In the genomic region with DNA sequence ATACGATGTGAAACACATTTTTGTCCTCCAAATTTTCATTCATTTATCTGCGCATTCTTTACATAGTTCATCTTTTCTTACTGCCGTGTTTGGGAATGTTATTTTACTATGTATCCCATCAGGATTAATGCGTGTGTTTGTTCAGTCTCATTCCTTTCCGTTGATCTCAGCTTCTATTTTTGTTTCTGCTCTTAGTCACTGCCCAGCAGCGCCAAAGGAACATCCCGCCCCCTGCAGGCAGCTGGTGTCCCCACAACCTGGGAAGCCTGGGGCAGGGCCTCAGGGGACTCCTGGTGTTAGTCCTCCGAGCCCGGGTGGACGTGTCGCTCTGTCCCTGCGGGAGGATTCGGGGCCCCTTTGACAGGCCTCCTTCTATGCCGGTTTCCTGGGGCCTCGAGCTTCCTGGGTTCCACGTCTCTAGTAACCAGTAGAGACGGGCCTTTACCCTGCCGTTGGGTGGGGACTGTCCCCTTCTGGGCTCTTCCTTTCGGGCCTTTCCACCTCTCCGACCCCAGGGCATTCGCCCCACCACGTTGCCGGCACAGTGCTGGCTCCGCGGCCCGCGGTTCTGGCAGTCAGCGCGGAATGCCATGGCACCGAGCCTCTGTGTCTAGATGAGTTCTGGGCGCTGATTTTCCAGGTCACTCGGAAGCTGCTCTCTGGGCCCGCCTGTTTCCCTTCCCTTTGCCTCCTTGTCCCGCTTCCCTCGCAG, we compare ENCODE assay signal across 8 cellular contexts. TPM values are rescaled to one million over a fixed set of nuclear protein-coding genes. Genes with fewer than 3 reads are reported as not detected.
A peak's percentile ranks its signal among the peaks of the same experiment; 100 is the strongest.
DNase-seq lines count a peak whose midpoint lies in the region; ATAC-seq and TF ChIP-seq lines count a peak whose summit lies in the region.

No MANE protein-coding gene starts in this region.

- H3K27ac ChIP-seq in Panc1 (ENCODE audit: low read length) = peak overlapping the region; percentile 95

- TSS peak; percentile 99 for BruUV-seq in Panc1 (replicated peaks; lab: Mats Ljungman, UMichigan)

- H3K27ac Mint-ChIP-seq in activated T-helper 1 cell treated with anti-CD3 and anti-CD28 coated beads, Interleukin-12 subunit alpha, Interleukin-12 subunit beta, Interleukin-2, Interleukin-4 antibody, amounts not matched to agents 30 ng/mL and 10 ng/mL and 1 ng/mL, durations not matched to agents 14 hours and 24 hours and 36 hours = peak overlapping the region; percentile 99
- H3K27ac Mint-ChIP-seq in naive B cell = peak overlapping the region; percentile 98 to 100 (median 99)
- H3K27ac Mint-ChIP-seq in stimulated activated memory B cell treated with anti-CD40 and anti-IgM and Interleukin-4, amounts not matched to agents 10 μg/mL and 1 μg/mL and 100 μg/mL, for 72 hours = peak overlapping the region; percentile 98

- DNase-seq in DMS53 (lab: John Stamatoyannopoulos, UW) (peak; percentile 98), KG1 (lab: John Stamatoyannopoulos, UW) (peak; percentile 82), Panc1 (ENCODE audit: low read depth, low spot score) (peak; percentile 100), fibroblast of gingiva (ENCODE audit: low read depth) (peak; percentile 97), naive B cell (peak; percentile 79)
- DNase-seq in activated T-helper 1 cell treated with anti-CD3 and anti-CD28 coated beads, Interleukin-12 subunit alpha, Interleukin-12 subunit beta, Interleukin-2, Interleukin-4 antibody, amounts not matched to agents 30 ng/mL and 10 ng/mL and 1 ng/mL, durations not matched to agents 14 hours and 24 hours and 36 hours (ENCODE audit: low spot score) = peak; percentile 80

- H3K4me1 ChIP-seq in Panc1 (ENCODE audit: control insufficient read depth, insufficient read depth, low read length) = peaks cover 27% of the 10 kb centered on the region

- peak; percentile 99 for TF ChIP-seq CTCF in Panc1 (IDR thresholded peaks at IDR 0.05)

- H3K27me3 ChIP-seq in Panc1 (ENCODE audit: control insufficient read depth, insufficient read depth, low read length) = no peaks in the 10 kb centered on the region

- no peaks in the 10 kb centered on the region for H3K9me3 Mint-ChIP-seq in activated T-helper 1 cell treated with anti-CD3 and anti-CD28 coated beads, Interleukin-12 subunit alpha, Interleukin-12 subunit beta, Interleukin-2, Interleukin-4 antibody, amounts not matched to agents 30 ng/mL and 10 ng/mL and 1 ng/mL, durations not matched to agents 14 hours and 24 hours and 36 hours
- H3K9me3 Mint-ChIP-seq in naive B cell = peaks cover 0 to 6% (median 0%) of the 10 kb centered on the region in 7 donors
- H3K9me3 Mint-ChIP-seq in stimulated activated memory B cell treated with anti-CD40 and anti-IgM and Interleukin-4, amounts not matched to agents 10 μg/mL and 1 μg/mL and 100 μg/mL, for 72 hours = peaks cover 8% of the 10 kb centered on the region

- peaks cover 44% of the 10 kb centered on the region for H3K4me1 Mint-ChIP-seq in activated T-helper 1 cell treated with anti-CD3 and anti-CD28 coated beads, Interleukin-12 subunit alpha, Interleukin-12 subunit beta, Interleukin-2, Interleukin-4 antibody, amounts not matched to agents 30 ng/mL and 10 ng/mL and 1 ng/mL, durations not matched to agents 14 hours and 24 hours and 36 hours (ENCODE audit: low read depth)
- peaks cover 60 to 88% (median 69%) of the 10 kb centered on the region in 3 donors for H3K4me1 Mint-ChIP-seq in naive B cell
- peaks cover 75% of the 10 kb centered on the region for H3K4me1 Mint-ChIP-seq in stimulated activated memory B cell treated with anti-CD40 and anti-IgM and Interleukin-4, amounts not matched to agents 10 μg/mL and 1 μg/mL and 100 μg/mL, for 72 hours

- H3K4me3 Mint-ChIP-seq in activated T-helper 1 cell treated with anti-CD3 and anti-CD28 coated beads, Interleukin-12 subunit alpha, Interleukin-12 subunit beta, Interleukin-2, Interleukin-4 antibody, amounts not matched to agents 30 ng/mL and 10 ng/mL and 1 ng/mL, durations not matched to agents 14 hours and 24 hours and 36 hours = peak overlapping the region; percentile 89
- peak overlapping the region; percentile 85 to 98 (median 94) for H3K4me3 Mint-ChIP-seq in naive B cell
- H3K4me3 Mint-ChIP-seq in stimulated activated memory B cell treated with anti-CD40 and anti-IgM and Interleukin-4, amounts not matched to agents 10 μg/mL and 1 μg/mL and 100 μg/mL, for 72 hours = peak overlapping the region; percentile 84

- peak overlapping the region; percentile 50 to 76 for H3K4me3 ChIP-seq in Panc1 (ENCODE audit: low read depth in 2 of 2, low read length in 2 of 2)

- H3K9me3 ChIP-seq in Panc1 (ENCODE audit: control insufficient read depth, insufficient read depth, low read depth, low read length) = no peaks in the 10 kb centered on the region

- CTCF ChIA-PET in Panc1 (lab: Charles Lee) = interaction anchor here (0.5 to 1.9 kb wide), 13 partner anchors 14 to 644 kb away, joined by 3 to 4 read pairs (median 3); no protein-coding TSS in a partner anchor

- no peaks in the 10 kb centered on the region for H3K36me3 Mint-ChIP-seq in activated T-helper 1 cell treated with anti-CD3 and anti-CD28 coated beads, Interleukin-12 subunit alpha, Interleukin-12 subunit beta, Interleukin-2, Interleukin-4 antibody, amounts not matched to agents 30 ng/mL and 10 ng/mL and 1 ng/mL, durations not matched to agents 14 hours and 24 hours and 36 hours (ENCODE audit: low read depth)
- H3K36me3 Mint-ChIP-seq in naive B cell = peaks cover 0 to 8% of the 10 kb centered on the region in 2 donors
- peaks cover 12% of the 10 kb centered on the region for H3K36me3 Mint-ChIP-seq in stimulated activated memory B cell treated with anti-CD40 and anti-IgM and Interleukin-4, amounts not matched to agents 10 μg/mL and 1 μg/mL and 100 μg/mL, for 72 hours

- H3K36me3 ChIP-seq in Panc1 (ENCODE audit: control insufficient read depth, insufficient read depth, low read length) = no peaks in the 10 kb centered on the region

- intact Hi-C loops in Panc1 (cut with micrococcal nuclease; ENCODE audit: unreplicated experiment) = loop anchor here (5.0 to 10.0 kb wide), 3 partner anchors 49 to 712 kb away; partner anchors contain the start of gene SWAP70
- intact Hi-C loops in activated T-helper 1 cell treated with anti-CD3 and anti-CD28 coated beads, Interleukin-12 subunit alpha, Interleukin-12 subunit beta, Interleukin-2, Interleukin-4 antibody, amounts not matched to agents 30 ng/mL and 10 ng/mL and 1 ng/mL, durations not matched to agents 14 hours and 24 hours and 36 hours (cut with micrococcal nuclease) = loop anchor here (1.0 to 10.0 kb wide), 11 partner anchors 12 to 1628 kb away; partner anchors contain the start of genes ADM, EIF3F, NRIP3 and RNF141

- peaks cover 1% of the 10 kb centered on the region for H3K27me3 Mint-ChIP-seq in activated T-helper 1 cell treated with anti-CD3 and anti-CD28 coated beads, Interleukin-12 subunit alpha, Interleukin-12 subunit beta, Interleukin-2, Interleukin-4 antibody, amounts not matched to agents 30 ng/mL and 10 ng/mL and 1 ng/mL, durations not matched to agents 14 hours and 24 hours and 36 hours (ENCODE audit: insufficient read depth)
- no peaks in the 10 kb centered on the region for H3K27me3 Mint-ChIP-seq in naive B cell
- H3K27me3 Mint-ChIP-seq in stimulated activated memory B cell treated with anti-CD40 and anti-IgM and Interleukin-4, amounts not matched to agents 10 μg/mL and 1 μg/mL and 100 μg/mL, for 72 hours = no peaks in the 10 kb centered on the region

- in situ Hi-C loops in Panc1 (cut with HindIII; ENCODE audit: low pct_unique_long_range_greater_than_20kb, low sequenced_read_pairs) = no loop called here

- peak; percentile 41 for ATAC-seq in GM21576 (IDR thresholded peaks at IDR 0.05; ENCODE audit: unreplicated experiment)
- peak; percentile 86 for ATAC-seq in Panc1
- ATAC-seq in naive B cell (ENCODE audit: low read depth in 2 of 2) = peak; percentile 18 to 24
- ATAC-seq in stimulated activated memory B cell treated with anti-CD40 and anti-IgM and Interleukin-4, amounts not matched to agents 10 μg/mL and 1 μg/mL and 100 μg/mL, for 72 hours = peak; percentile 62

- POLR2A ChIA-PET in Panc1 (lab: Charles Lee) = interaction anchor here (0.6 to 1.1 kb wide), 6 partner anchors 12 to 691 kb away, joined by 3 to 5 read pairs (median 3); partner anchors contain the start of gene WEE1

RNA-seq across cellular contexts. Expression of gene WEE1, which starts 39.8 kb away (rescaled TPM):
- 67.9 TPM for total RNA-seq in Panc1 (2021; ENCODE audit: unreplicated experiment)
- 25.1 TPM for polyA plus RNA-seq in Panc1 (2012; ENCODE audit: insufficient read length)
- 51.4 and 54.2 TPM in 2 replicates for total RNA-seq in activated T-helper 1 cell treated with anti-CD3 and anti-CD28 coated beads, Interleukin-12 subunit alpha, Interleukin-12 subunit beta, Interleukin-2, Interleukin-4 antibody, amounts not matched to agents 30 ng/mL and 10 ng/mL and 1 ng/mL, durations not matched to agents 14 hours and 24 hours and 36 hours
- 10 to 100 TPM in 5 of 6 donors, 1 to 10 TPM in 1; 9.6 to 20.6 (median 16.2) TPM for polyA plus RNA-seq in naive B cell (ENCODE audit: low read depth in 6 of 6)

RNA-seq across cellular contexts. Expression of gene SWAP70, which starts 50.6 kb away (rescaled TPM):
- total RNA-seq in Panc1 (2021; ENCODE audit: unreplicated experiment) = 96.0 TPM
- 88.3 TPM for polyA plus RNA-seq in Panc1 (2012; ENCODE audit: insufficient read length)
- 6.3 and 8.5 TPM in 2 replicates for total RNA-seq in activated T-helper 1 cell treated with anti-CD3 and anti-CD28 coated beads, Interleukin-12 subunit alpha, Interleukin-12 subunit beta, Interleukin-2, Interleukin-4 antibody, amounts not matched to agents 30 ng/mL and 10 ng/mL and 1 ng/mL, durations not matched to agents 14 hours and 24 hours and 36 hours
- 100 to 1,000 TPM; 239 to 378 (median 304) TPM for polyA plus RNA-seq in naive B cell (ENCODE audit: low read depth in 6 of 6)

Comparison
In these comparisons a context has a peak if more than half of its experiments do, and no peak if none do; other contexts are left out.
1. Peak in every context shown above with its lines: DNase-seq, ATAC-seq, H3K4me3 ChIP-seq and H3K27ac ChIP-seq.
2. ATAC-seq: peak in every context shown above with its lines; median percentile 86 in Panc1; 62 in stimulated activated memory B cell treated with anti-CD40 and anti-IgM and Interleukin-4, amounts not matched to agents 10 μg/mL and 1 μg/mL and 100 μg/mL, for 72 hours; 41 in GM21576; 21 in naive B cell.
3. RNA of gene SWAP70, which starts 50.6 kb away (total RNA-seq): 96.0 TPM in Panc1 (single experiment); 6.3 to 8.5 TPM in activated T-helper 1 cell treated with anti-CD3 and anti-CD28 coated beads, Interleukin-12 subunit alpha, Interleukin-12 subunit beta, Interleukin-2, Interleukin-4 antibody, amounts not matched to agents 30 ng/mL and 10 ng/mL and 1 ng/mL, durations not matched to agents 14 hours and 24 hours and 36 hours; every median in the first group is over 10 times any median in the second.